19 cellular contexts compared by ENCODE assay signal in genomic region chr5:56840597-56840996, GRCh38. TPM values are rescaled to one million over a fixed set of nuclear protein-coding genes. Genes with fewer than 3 reads are reported as not detected.
DNase-seq lines count a peak whose midpoint lies in the region; ATAC-seq and TF ChIP-seq lines count a peak whose summit lies in the region.
"Had no signal": no experiment of that assay in that cellular context is flagged by ENCODE, and none has a peak within 500 bp of the region (broad histone marks: within the 10 kb centered on the region; RNA-seq: fewer than 3 reads in every experiment).

No MANE protein-coding gene starts in this region.

- peak; percentile 36 for ATAC-seq in Right ventricle myocardium superior (ENCODE audit: poor library complexity)
- ATAC-seq in HG03558 (IDR thresholded peaks at IDR 0.05; ENCODE audit: extremely low read depth, unreplicated experiment), result peak; percentile 36
- ATAC-seq in activated T-helper 17 cell treated with anti-CD3 and anti-CD28 coated beads, Interleukin-2, amount 50 U/mL, for 72 hours (replicated peaks), result no peak
- no peak for ATAC-seq in thoracic aorta (ENCODE audit: insufficient number of reproducible peaks, low FRiP score, low read depth)
- no peak for ATAC-seq in SK-N-SH treated with all-trans-retinoic acid at 6 μM for 48 hours
- ATAC-seq in HG02588 (IDR thresholded peaks at IDR 0.05; ENCODE audit: unreplicated experiment), result no peak
- ATAC-seq: K562 had no signal

- H3K4me1 Mint-ChIP-seq in activated T-helper 17 cell treated with anti-CD3 and anti-CD28 coated beads, Interleukin-2, amount 50 U/mL, for 72 hours, result peaks cover 68% of the 10 kb centered on the region

- no peaks in the 10 kb centered on the region for H3K9me3 ChIP-seq in thoracic aorta
- H3K9me3 ChIP-seq: SJCRH30 had no signal

- peaks cover 17 to 38% of the 10 kb centered on the region in 2 donors for H3K4me1 ChIP-seq in thoracic aorta (ENCODE audit: control insufficient read depth in 1 of 2, low read depth in 2 of 2)

- TF ChIP-seq CTCF in thoracic aorta (IDR thresholded peaks at IDR 0.05), result no peak

- H3K4me3 Mint-ChIP-seq in activated T-helper 17 cell treated with anti-CD3 and anti-CD28 coated beads, Interleukin-2, amount 50 U/mL, for 72 hours, result peak overlapping the region; percentile 43
- H3K4me3 Mint-ChIP-seq: activated CD4-positive, alpha-beta T cell treated with anti-CD3 and anti-CD28 coated beads, Interleukin-2, amount 10 ng/mL, durations not matched to agents 7 days and 5 days; mesothelial cell of epicardium had no signal

- peak overlapping the region; percentile 77 for H3K27ac Mint-ChIP-seq in activated T-helper 17 cell treated with anti-CD3 and anti-CD28 coated beads, Interleukin-2, amount 50 U/mL, for 72 hours
- H3K27ac Mint-ChIP-seq: activated CD4-positive, alpha-beta T cell treated with anti-CD3 and anti-CD28 coated beads, Interleukin-2, amount 10 ng/mL, durations not matched to agents 7 days and 5 days had no signal

- H3K27me3 Mint-ChIP-seq in activated T-helper 17 cell treated with anti-CD3 and anti-CD28 coated beads, Interleukin-2, amount 50 U/mL, for 72 hours, result no peaks in the 10 kb centered on the region
- H3K27me3 Mint-ChIP-seq: activated CD4-positive, alpha-beta T cell treated with anti-CD3 and anti-CD28 coated beads, Interleukin-2, amount 10 ng/mL, durations not matched to agents 7 days and 5 days had no signal

- intact Hi-C loops in Right ventricle myocardium superior (cut with DNase I) (no loop called here), cardiac septum (cut with DNase I) (no loop called here)

- no peaks in the 10 kb centered on the region for H3K27me3 ChIP-seq in thoracic aorta (replicated peaks; ENCODE audit: insufficient read depth)
- H3K27me3 ChIP-seq: SJCRH30 had no signal

- no peaks in the 10 kb centered on the region for H3K36me3 Mint-ChIP-seq in activated T-helper 17 cell treated with anti-CD3 and anti-CD28 coated beads, Interleukin-2, amount 50 U/mL, for 72 hours (ENCODE audit: low read depth)
- H3K36me3 Mint-ChIP-seq: mesothelial cell of epicardium had no signal

- peak overlapping the region; percentile 14 for H3K4me3 ChIP-seq in thoracic aorta
- H3K4me3 ChIP-seq: K562, SJCRH30 had no signal

- H3K9me3 Mint-ChIP-seq in activated T-helper 17 cell treated with anti-CD3 and anti-CD28 coated beads, Interleukin-2, amount 50 U/mL, for 72 hours, result no peaks in the 10 kb centered on the region
- H3K9me3 Mint-ChIP-seq: activated CD4-positive, alpha-beta T cell treated with anti-CD3 and anti-CD28 coated beads, Interleukin-2, amount 10 ng/mL, durations not matched to agents 7 days and 5 days; mesothelial cell of epicardium had no signal

- no peak for DNase-seq in Right ventricle myocardium superior
- no peak for DNase-seq in cardiac septum (ENCODE audit: low spot score)
- DNase-seq in thoracic aorta (ENCODE audit: low spot score), result no peak
- no peak for DNase-seq in NCI-H2227 (lab: John Stamatoyannopoulos, UW; ENCODE audit: unreplicated experiment)
- DNase-seq: activated CD4-positive, alpha-beta T cell treated with anti-CD3 and anti-CD28 coated beads, Interleukin-2, amount 10 ng/mL, durations not matched to agents 7 days and 5 days; caudate nucleus; effector CD8-positive, alpha-beta T cell; hypothalamus; kidney glomerular epithelial cell; NCI-H1417 treated with DMSO at 0.1 percent for 48 hours; NCI-H2171 treated with DMSO at 0.1 percent for 48 hours; SJCRH30; T1000 had no signal

- peak overlapping the region; percentile 27 to 45 for H3K27ac ChIP-seq in thoracic aorta
- H3K27ac ChIP-seq: SJCRH30 had no signal

- no peaks in the 10 kb centered on the region for H3K36me3 ChIP-seq in thoracic aorta
- H3K36me3 ChIP-seq: SJCRH30 had no signal

TF ChIP-seq in SK-N-SH treated with all-trans-retinoic acid at 6 μM for 48 hours, 23 proteins besides CTCF, POLR2A, EP300 and RAD21:
- TF ChIP-seq CSRNP3 (CRISPR knock-in tag; IDR thresholded peaks at IDR 0.05) (no peak), PPARA (CRISPR knock-in tag; IDR thresholded peaks at IDR 0.05; ENCODE audit: borderline replicate concordance) (no peak), OSR1 (CRISPR knock-in tag; IDR thresholded peaks at IDR 0.05) (no peak), TOX (CRISPR knock-in tag; IDR thresholded peaks at IDR 0.05; ENCODE audit: borderline replicate concordance) (no peak), CSDC2 (CRISPR knock-in tag; IDR thresholded peaks at IDR 0.05) (no peak), ARNTL (CRISPR knock-in tag; IDR thresholded peaks at IDR 0.05; ENCODE audit: borderline replicate concordance, low read depth) (no peak)

RNA-seq across cellular contexts. Expression of gene MAP3K1, which starts 25.2 kb away (rescaled TPM):
- 5.6 TPM for total RNA-seq in Right ventricle myocardium superior
- 6.8 TPM for total RNA-seq in cardiac septum
- 10 to 100 TPM; 26.5 to 29.1 TPM for total RNA-seq in activated T-helper 17 cell treated with anti-CD3 and anti-CD28 coated beads, Interleukin-2, amount 50 U/mL, for 72 hours
- 10 to 100 TPM in 1 of 2 donors, 1 to 10 TPM in 1; 8.9 to 19.0 TPM for total RNA-seq in thoracic aorta

Comparison
In these comparisons a context has a peak if more than half of its experiments do, and no peak if none do; other contexts are left out.
1. ATAC-seq: peak in Right ventricle myocardium superior (single experiment) and HG03558 (single experiment); none in activated T-helper 17 cell treated with anti-CD3 and anti-CD28 coated beads, Interleukin-2, amount 50 U/mL, for 72 hours (single experiment), thoracic aorta (single experiment), SK-N-SH treated with all-trans-retinoic acid at 6 μM for 48 hours (single experiment) and HG02588 (single experiment).